In the genomic region with DNA sequence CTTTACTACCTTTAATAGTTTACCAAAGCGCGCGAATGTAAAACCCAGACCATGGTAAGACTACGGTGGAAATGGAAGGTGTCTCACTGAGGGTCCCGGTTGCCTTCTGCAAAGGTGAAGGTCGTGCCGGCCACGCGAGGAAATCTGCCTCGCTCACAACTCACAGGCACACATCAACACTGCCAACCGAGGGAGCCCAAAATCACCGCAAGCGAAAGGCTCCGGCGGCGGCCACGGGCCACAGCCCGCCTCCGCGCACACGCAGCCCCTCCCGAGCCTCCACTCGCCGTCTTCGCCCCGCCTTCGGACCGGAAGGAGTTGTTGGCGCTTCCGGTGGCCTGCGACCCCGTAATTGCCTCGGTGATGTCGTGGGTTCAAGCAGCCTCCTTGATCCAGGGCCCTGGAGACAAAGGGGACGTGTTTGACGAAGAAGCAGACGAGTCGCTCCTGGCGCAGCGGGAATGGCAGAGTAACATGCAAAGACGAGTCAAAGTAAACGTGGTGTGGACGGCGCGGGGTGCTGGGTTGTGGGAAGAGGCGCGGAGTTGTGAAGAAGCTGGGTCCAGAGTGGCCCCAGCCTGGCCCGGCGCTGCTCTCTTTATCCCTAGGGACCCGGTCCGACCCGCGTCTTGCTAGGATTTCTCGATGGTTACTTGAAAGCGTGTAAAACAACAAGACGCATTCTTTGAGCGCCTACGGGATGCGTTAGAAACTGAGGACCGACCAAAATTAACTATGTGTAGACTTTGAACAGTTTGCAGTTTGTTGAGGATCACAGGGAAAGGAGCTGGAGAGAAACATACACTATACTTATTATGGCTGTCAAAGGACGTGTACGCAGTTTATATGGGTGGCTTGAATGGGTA, we compare ENCODE assay signal across 8 cellular contexts. TPM values are rescaled to one million over a fixed set of nuclear protein-coding genes. Genes with fewer than 3 reads are reported as not detected.
DNase-seq lines count a peak whose midpoint lies in the region; ATAC-seq, FAIRE-seq and TF ChIP-seq lines count a peak whose summit lies in the region.

A gene with protein sequence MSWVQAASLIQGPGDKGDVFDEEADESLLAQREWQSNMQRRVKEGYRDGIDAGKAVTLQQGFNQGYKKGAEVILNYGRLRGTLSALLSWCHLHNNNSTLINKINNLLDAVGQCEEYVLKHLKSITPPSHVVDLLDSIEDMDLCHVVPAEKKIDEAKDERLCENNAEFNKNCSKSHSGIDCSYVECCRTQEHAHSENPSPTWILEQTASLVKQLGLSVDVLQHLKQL (plus strand): TSS at position 349 of the 866 bp plus-strand sequence. CDS start 15 bp downstream, at position 364.

- H3K4me3 Mint-ChIP-seq in T-cell (peak within 1 kb of the TSS; percentile 98 to 99 (median 98)), type B pancreatic cell (peak within 1 kb of the TSS; percentile 97)

- DNase-seq in GM12892 (ENCODE audit: insufficient read length) (peak; percentile 84), NCI-H1417 (lab: John Stamatoyannopoulos, UW) (peak; percentile 79 to 96 (median 92)), T-cell (peak; percentile 60 to 82 (median 73)), heart left ventricle (peak; percentile 84 to 92 (median 87)), posterior cingulate gyrus (peak; percentile 85 to 98 (median 89)), type B pancreatic cell (ENCODE audit: extremely low spot score, unreplicated experiment) (peak; percentile 87)

- peak within 1 kb of the TSS; percentile 59 to 89 (median 80) for H3K4me3 ChIP-seq in heart left ventricle

- H3K36me3 Mint-ChIP-seq in T-cell (peaks cover 10% of the 10 kb centered on the region), type B pancreatic cell (peaks cover 12% of the 10 kb centered on the region)

- H3K27me3 Mint-ChIP-seq in T-cell (no peaks in the 10 kb centered on the region), type B pancreatic cell (no peaks in the 10 kb centered on the region)

- 0% methylated on average over 62 of the region's 62 CpGs for WGBS in adipose tissue, 3 donors
- 0 to 1% (median 0%) methylated on average over 53 to 62 of the region's 62 CpGs for WGBS in heart left ventricle, 4 donors

- peaks cover 0 to 17% (median 10%) of the 10 kb centered on the region in 9 donors for H3K36me3 ChIP-seq in heart left ventricle

- H3K4me1 ChIP-seq in heart left ventricle: peaks cover 5 to 19% (median 12%) of the 10 kb centered on the region in 12 donors

- ATAC-seq in HG02763 (IDR thresholded peaks at IDR 0.05; ENCODE audit: unreplicated experiment) (peak; percentile 99), T-cell (replicated peaks in 1 of 4) (peak; percentile 91 to 96 (median 94)), heart left ventricle (peak; percentile 96 to 100 (median 99))

- peaks cover 28 to 38% (median 29%) of the 10 kb centered on the region in 3 donors for H3K4me1 Mint-ChIP-seq in T-cell
- peaks cover 8% of the 10 kb centered on the region for H3K4me1 Mint-ChIP-seq in type B pancreatic cell (ENCODE audit: unreplicated experiment)

- peak within 1 kb of the TSS; percentile 95 to 99 for H3K27ac Mint-ChIP-seq in T-cell
- peak within 1 kb of the TSS; percentile 92 for H3K27ac Mint-ChIP-seq in type B pancreatic cell

- peak; percentile 98 for TF ChIP-seq POLR2A in GM12892 (IDR thresholded peaks at IDR 0.05; ENCODE audit: low read depth, low read length)
- TF ChIP-seq POLR2A in heart left ventricle (IDR thresholded peaks at IDR 0.05): peak; percentile 11 to 70

- intact Hi-C loops in heart left ventricle (cut with DNase I): no loop called here
- intact Hi-C loops in posterior cingulate gyrus (cut with DNase I): no loop called here

- POLR2A ChIA-PET in T-cell (lab: Charles Lee): interaction anchor here (0.6 to 0.7 kb wide), 2 partner anchors 13 to 173 kb away, joined by 3 to 4 read pairs; no protein-coding TSS in a partner anchor

- H3K9me3 ChIP-seq in heart left ventricle: no peaks in the 10 kb centered on the region

- H3K27me3 ChIP-seq in heart left ventricle: no peaks in the 10 kb centered on the region

- H3K27ac ChIP-seq in adipose tissue (ENCODE audit: low read depth, low read length) (no peak within 1 kb of the TSS), heart left ventricle (peak within 1 kb of the TSS in 11 of 12 donors; percentile 62 to 88 (median 82))

- FAIRE-seq in GM12892 (lab: Jason Lieb, UNC): peak; percentile 97

- CTCF ChIA-PET in T-cell (lab: Charles Lee): interaction anchor here (0.7 to 1.2 kb wide), 4 partner anchors 14 to 52 kb away, joined by 3 to 14 read pairs (median 5); no protein-coding TSS in a partner anchor

- H3K9me3 Mint-ChIP-seq in T-cell (no peaks in the 10 kb centered on the region), type B pancreatic cell (no peaks in the 10 kb centered on the region)

- TF ChIP-seq CTCF in heart left ventricle (IDR thresholded peaks at IDR 0.05): no peak
- no peak for TF ChIP-seq CTCF in type B pancreatic cell (conservative IDR thresholded peaks at IDR 0.05)

RNA-seq across cellular contexts. Expression of the gene that starts here (rescaled TPM):
- 18.9 TPM for polyA plus RNA-seq in GM12892 (2012; ENCODE audit: missing spikeins)
- total RNA-seq in T-cell (10 to 100 TPM in 4 of 5 donors, 1 to 10 TPM in 1; 7.5 to 21.9 (median 15.6) TPM), heart left ventricle (10 to 100 TPM in 8 of 9 donors, 1 to 10 TPM in 1; 8.4 to 19.5 (median 16.1) TPM), type B pancreatic cell (ENCODE audit: low replicate concordance) (24.2 and 37.2 TPM in 2 replicates)
- polyA plus RNA-seq in adipose tissue (10 to 100 TPM; 10.4 to 16.8 (median 11.7) TPM), heart left ventricle (10 to 100 TPM; 22.7 to 27.7 TPM)
